ENCODE assay signal across 23 cellular contexts in genomic region chr9:127117801-127118200, GRCh38. TPM values are rescaled to one million over a fixed set of nuclear protein-coding genes. Genes with fewer than 3 reads are reported as not detected.
"Had no signal": no experiment of that assay in that cellular context is flagged by ENCODE, and none has a peak within 500 bp of the region (broad histone marks: within the 10 kb centered on the region; RNA-seq: fewer than 3 reads in every experiment).

No MANE protein-coding gene starts in this region.

- H3K27ac Mint-ChIP-seq: activated naive CD4-positive, alpha-beta T cell treated with anti-CD3 and anti-CD28 coated beads, Interleukin-2, amount 50 U/mL, for 72 hours; activated T-cell treated with anti-CD3 and anti-CD28 coated beads, Interleukin-2, amount 50 U/mL, for 72 hours; endodermal cell; stimulated activated effector memory CD8-positive, alpha-beta T cell treated with anti-CD3 and anti-CD28 coated beads, Interleukin-12 subunit alpha, Interleukin-12 subunit beta, amount 100 ng/mL, for 72 hours; stimulated activated naive CD8-positive, alpha-beta T cell treated with anti-CD3 and anti-CD28 coated beads, Interleukin-15, Interleukin-2, amounts not matched to agents 100 ng/mL and 50 ng/mL, for 24 hours had no signal

- H3K27ac ChIP-seq: esophagus muscularis mucosa, hepatocyte, right lobe of liver, tibial artery had no signal

- H3K36me3 ChIP-seq: right lobe of liver had no signal

- ATAC-seq: activated naive CD4-positive, alpha-beta T cell treated with anti-CD3 and anti-CD28 coated beads, Interleukin-2, amount 50 U/mL, for 72 hours; activated T-cell treated with anti-CD3 and anti-CD28 coated beads, Interleukin-2, amount 50 U/mL, for 72 hours; natural killer cell treated with Interleukin-12 subunit alpha and Interleukin-12 subunit beta and Interleukin-15 and Interleukin-18, amount 100 ng/mL, for 72 hours; right lobe of liver had no signal

- H3K9me3 Mint-ChIP-seq: activated naive CD4-positive, alpha-beta T cell treated with anti-CD3 and anti-CD28 coated beads, Interleukin-2, amount 50 U/mL, for 72 hours; activated T-cell treated with anti-CD3 and anti-CD28 coated beads, Interleukin-2, amount 50 U/mL, for 72 hours; endodermal cell; natural killer cell treated with Interleukin-12 subunit alpha and Interleukin-12 subunit beta and Interleukin-15 and Interleukin-18, amount 100 ng/mL, for 72 hours; stimulated activated effector memory CD8-positive, alpha-beta T cell treated with anti-CD3 and anti-CD28 coated beads, Interleukin-12 subunit alpha, Interleukin-12 subunit beta, amount 100 ng/mL, for 72 hours; stimulated activated naive CD8-positive, alpha-beta T cell treated with anti-CD3 and anti-CD28 coated beads, Interleukin-15, Interleukin-2, amounts not matched to agents 100 ng/mL and 50 ng/mL, for 24 hours; T-helper 1 cell treated with Interleukin-12 subunit alpha and Interleukin-12 subunit beta and Interleukin-4 antibody, amounts not matched to agents 30 μg/mL and 1 μg/mL, for 36 hours had no signal

- H3K4me3 ChIP-seq: esophagus muscularis mucosa, hepatocyte, right lobe of liver, tibial artery had no signal

- H3K9me3 ChIP-seq: esophagus muscularis mucosa, right lobe of liver, tibial artery had no signal

- H3K4me3 Mint-ChIP-seq: activated T-cell treated with anti-CD3 and anti-CD28 coated beads, Interleukin-2, amount 50 U/mL, for 72 hours; endodermal cell; natural killer cell treated with Interleukin-12 subunit alpha and Interleukin-12 subunit beta and Interleukin-15 and Interleukin-18, amount 100 ng/mL, for 72 hours; stimulated activated effector memory CD8-positive, alpha-beta T cell treated with anti-CD3 and anti-CD28 coated beads, Interleukin-12 subunit alpha, Interleukin-12 subunit beta, amount 100 ng/mL, for 72 hours; stimulated activated naive CD8-positive, alpha-beta T cell treated with anti-CD3 and anti-CD28 coated beads, Interleukin-15, Interleukin-2, amounts not matched to agents 100 ng/mL and 50 ng/mL, for 24 hours; T-helper 1 cell treated with Interleukin-12 subunit alpha and Interleukin-12 subunit beta and Interleukin-4 antibody, amounts not matched to agents 30 μg/mL and 1 μg/mL, for 36 hours had no signal

- H3K27me3 ChIP-seq: esophagus muscularis mucosa, hepatocyte, right lobe of liver, tibial artery had no signal

- H3K36me3 Mint-ChIP-seq: activated naive CD4-positive, alpha-beta T cell treated with anti-CD3 and anti-CD28 coated beads, Interleukin-2, amount 50 U/mL, for 72 hours; natural killer cell treated with Interleukin-12 subunit alpha and Interleukin-12 subunit beta and Interleukin-15 and Interleukin-18, amount 100 ng/mL, for 72 hours had no signal

- DNase-seq: activated CD4-positive, alpha-beta T cell treated with anti-CD3 and anti-CD28 coated beads for 4 hours; activated CD4-positive, alpha-beta T cell treated with anti-CD3 and anti-CD28 coated beads, Interleukin-2, amount 50 U/mL, for 4 hours; activated naive CD4-positive, alpha-beta T cell; activated T-cell treated with anti-CD3 and anti-CD28 coated beads for 4 hours; activated T-cell treated with anti-CD3 and anti-CD28 coated beads, Interleukin-2, amount 50 U/mL, for 72 hours; anterior cingulate cortex; cortex of kidney; endodermal cell; islet precursor cell; mesenchymal stem cell; right lobe of liver; small intestine; stimulated activated CD4-positive, alpha-beta T cell treated with anti-CD3 and anti-CD28 coated beads, Interleukin-4, amount 100 ng/mL, for 24 hours; SW 1271; T-helper 9 cell; tibial artery had no signal

RNA-seq across cellular contexts. Expression of gene ANGPTL2, which starts 4.6 kb away (rescaled TPM):
- total RNA-seq: activated naive CD4-positive, alpha-beta T cell treated with anti-CD3 and anti-CD28 coated beads, Interleukin-2, amount 50 U/mL, for 72 hours; activated T-cell treated with anti-CD3 and anti-CD28 coated beads, Interleukin-2, amount 50 U/mL, for 72 hours; natural killer cell treated with Interleukin-12 subunit alpha and Interleukin-12 subunit beta and Interleukin-15 and Interleukin-18, amount 100 ng/mL, for 72 hours had no signal
